14 cellular contexts compared by ENCODE assay signal in the genomic region with DNA sequence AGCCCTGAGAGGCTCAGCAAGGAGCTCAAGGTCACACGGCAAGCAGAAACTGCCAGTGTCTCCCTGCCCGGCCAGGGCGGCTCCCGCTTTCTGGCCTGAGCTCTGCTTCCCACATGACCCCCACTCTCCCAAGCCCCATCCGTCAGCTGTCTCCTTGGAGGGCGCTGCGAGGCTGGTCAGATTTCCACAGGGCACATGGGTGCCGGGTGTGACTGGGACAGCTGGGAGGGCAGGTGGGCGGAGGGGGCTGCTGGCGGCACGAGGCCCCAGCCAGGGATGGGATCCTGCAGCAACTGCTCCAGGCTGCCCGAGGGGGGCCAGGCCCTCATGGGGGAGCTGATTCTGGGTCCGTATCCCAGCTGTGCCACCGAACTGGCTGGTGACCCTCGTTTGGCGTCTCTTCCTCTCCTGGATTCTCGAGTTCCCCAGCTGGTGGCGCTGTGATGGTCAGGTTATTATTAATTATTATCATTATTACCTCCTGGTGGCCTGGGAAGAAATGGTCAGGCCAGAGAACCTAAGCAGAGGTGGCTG. TPM values are rescaled to one million over a fixed set of nuclear protein-coding genes. Genes with fewer than 3 reads are reported as not detected.
DNase-seq lines count a peak whose midpoint lies in the region; ATAC-seq and TF ChIP-seq lines count a peak whose summit lies in the region.
"Had no signal": no experiment of that assay in that cellular context is flagged by ENCODE, and none has a peak within 500 bp of the region (broad histone marks: within the 10 kb centered on the region; RNA-seq: fewer than 3 reads in every experiment).

No MANE protein-coding gene starts in this region.

- no peak overlapping the region for H2AFZ ChIP-seq in PC-3 (ENCODE audit: low read length)

- H3K9me3 Mint-ChIP-seq in activated T-helper 2 cell treated with anti-CD3 and anti-CD28 coated beads, Interferon-gamma antibody, Interleukin-2, Interleukin-4, amounts not matched to agents 10 μg/mL and 5 μg/mL and 100 μg/mL, durations not matched to agents 14 hours and 24 hours and 36 hours = no peaks in the 10 kb centered on the region
- H3K9me3 Mint-ChIP-seq: effector memory CD8-positive, alpha-beta T cell had no signal

- BruUV-seq in PC-3 (replicated peaks; lab: Mats Ljungman, UMichigan) = no TSS peak

- TF ChIP-seq POLR2A in tibial nerve (IDR thresholded peaks at IDR 0.05) = no peak

- H3K4me1 ChIP-seq in PC-3 (ENCODE audit: insufficient read depth, low read length) (peaks cover 2% of the 10 kb centered on the region), skeletal muscle tissue (ENCODE audit: control insufficient read depth in 3 of 3, insufficient read depth in 3 of 3, low read length in 3 of 3) (peaks cover 16 to 26% (median 24%) of the 10 kb centered on the region in 3 donors), tibial nerve (peaks cover 0 to 18% (median 2%) of the 10 kb centered on the region in 4 donors)
- H3K4me1 ChIP-seq: HAP-1, right lobe of liver had no signal

- TF ChIP-seq CTCF in PC-3 (conservative IDR thresholded peaks at IDR 0.05; ENCODE audit: low read depth, low read length) = peak; percentile 54
- TF ChIP-seq CTCF in fibroblast of mammary gland (conservative IDR thresholded peaks at IDR 0.05; ENCODE audit: control insufficient read depth, insufficient read depth, low read depth, low read length) = peak; percentile 35
- TF ChIP-seq CTCF in tibial nerve (IDR thresholded peaks at IDR 0.05) = peak in 2 of 5 experiments; percentile 13 to 28

- H3K27me3 ChIP-seq in PC-3 (ENCODE audit: low read length) = no peaks in the 10 kb centered on the region
- no peaks in the 10 kb centered on the region for H3K27me3 ChIP-seq in skeletal muscle tissue (ENCODE audit: control insufficient read depth in 3 of 3, insufficient read depth in 3 of 3, low read length in 3 of 3)
- no peaks in the 10 kb centered on the region for H3K27me3 ChIP-seq in tibial nerve
- H3K27me3 ChIP-seq: right lobe of liver had no signal

- H4K20me1 ChIP-seq in PC-3 (ENCODE audit: low read length) = no peaks in the 10 kb centered on the region

- H3K36me3 ChIP-seq in PC-3 (ENCODE audit: low read depth, low read length) (no peaks in the 10 kb centered on the region), skeletal muscle tissue (ENCODE audit: control insufficient read depth in 3 of 3, insufficient read depth in 3 of 3, low read length in 3 of 3) (no peaks in the 10 kb centered on the region), tibial nerve (no peaks in the 10 kb centered on the region)
- H3K36me3 ChIP-seq: HAP-1, right lobe of liver had no signal

- H3K4me3 ChIP-seq in PC-3 (ENCODE audit: low read length) (no peak overlapping the region), fibroblast of mammary gland (ENCODE audit: control insufficient read depth, low read depth, low read length) (no peak overlapping the region), skeletal muscle tissue (ENCODE audit: low read length in 3 of 3) (peak overlapping the region in 1 of 3 donors; percentile 29), tibial nerve (no peak overlapping the region)
- H3K4me3 ChIP-seq: HAP-1, right lobe of liver had no signal

- H3K4me1 Mint-ChIP-seq in activated T-helper 2 cell treated with anti-CD3 and anti-CD28 coated beads, Interferon-gamma antibody, Interleukin-2, Interleukin-4, amounts not matched to agents 10 μg/mL and 5 μg/mL and 100 μg/mL, durations not matched to agents 14 hours and 24 hours and 36 hours (ENCODE audit: low read depth) = no peaks in the 10 kb centered on the region

- H3K9me3 ChIP-seq in PC-3 (ENCODE audit: low read length) (no peaks in the 10 kb centered on the region), skeletal muscle tissue (ENCODE audit: control insufficient read depth in 3 of 3, low read length in 3 of 3) (no peaks in the 10 kb centered on the region), tibial nerve (no peaks in the 10 kb centered on the region)
- H3K9me3 ChIP-seq: HAP-1, right lobe of liver had no signal

- no peaks in the 10 kb centered on the region for H3K36me3 Mint-ChIP-seq in activated T-helper 2 cell treated with anti-CD3 and anti-CD28 coated beads, Interferon-gamma antibody, Interleukin-2, Interleukin-4, amounts not matched to agents 10 μg/mL and 5 μg/mL and 100 μg/mL, durations not matched to agents 14 hours and 24 hours and 36 hours (ENCODE audit: low read depth)

- H3K9ac ChIP-seq in PC-3 (ENCODE audit: low read length) (no peak overlapping the region), skeletal muscle tissue (ENCODE audit: low read depth in 1 of 3, low read length in 3 of 3) (peak overlapping the region in 1 of 3 donors; percentile 69)

- no peaks in the 10 kb centered on the region for H3K79me2 ChIP-seq in PC-3 (ENCODE audit: low read length)

- peaks cover 9% of the 10 kb centered on the region for H3K27me3 Mint-ChIP-seq in activated T-helper 2 cell treated with anti-CD3 and anti-CD28 coated beads, Interferon-gamma antibody, Interleukin-2, Interleukin-4, amounts not matched to agents 10 μg/mL and 5 μg/mL and 100 μg/mL, durations not matched to agents 14 hours and 24 hours and 36 hours (ENCODE audit: low read depth)

- intact Hi-C loops in PC-3 (cut with micrococcal nuclease) = no loop called here
- intact Hi-C loops in activated T-helper 2 cell treated with anti-CD3 and anti-CD28 coated beads, Interferon-gamma antibody, Interleukin-2, Interleukin-4, amounts not matched to agents 10 μg/mL and 5 μg/mL and 100 μg/mL, durations not matched to agents 14 hours and 24 hours and 36 hours (cut with micrococcal nuclease) = no loop called here

- H3K4me3 Mint-ChIP-seq in activated T-helper 2 cell treated with anti-CD3 and anti-CD28 coated beads, Interferon-gamma antibody, Interleukin-2, Interleukin-4, amounts not matched to agents 10 μg/mL and 5 μg/mL and 100 μg/mL, durations not matched to agents 14 hours and 24 hours and 36 hours (ENCODE audit: low read depth) = no peak overlapping the region
- H3K4me3 Mint-ChIP-seq: effector memory CD8-positive, alpha-beta T cell had no signal

- POLR2A ChIA-PET in PC-3 (lab: Charles Lee; ENCODE audit: unreplicated experiment) = no interaction called here

- DNase-seq in NCI-H1092 treated with DMSO at 0.1 percent for 48 hours (lab: John Stamatoyannopoulos, UW) = peak; percentile 31
- no peak for DNase-seq in NCI-H1092 (lab: John Stamatoyannopoulos, UW)
- no peak for DNase-seq in PC-3
- DNase-seq in fibroblast of mammary gland (ENCODE audit: low read depth) = no peak
- no peak for DNase-seq in DMS114 treated with DMSO at 0.1 percent for 48 hours (lab: John Stamatoyannopoulos, UW; ENCODE audit: unreplicated experiment)
- DNase-seq in tibial nerve (ENCODE audit: low spot score in 2 of 2) = no peak
- no peak for DNase-seq in activated T-helper 2 cell treated with anti-CD3 and anti-CD28 coated beads, Interferon-gamma antibody, Interleukin-2, Interleukin-4, amounts not matched to agents 10 μg/mL and 5 μg/mL and 100 μg/mL, durations not matched to agents 14 hours and 24 hours and 36 hours (ENCODE audit: low spot score)
- DNase-seq: activated naive CD4-positive, alpha-beta T cell; effector memory CD8-positive, alpha-beta T cell; right lobe of liver had no signal

- no peak overlapping the region for H3K27ac Mint-ChIP-seq in activated T-helper 2 cell treated with anti-CD3 and anti-CD28 coated beads, Interferon-gamma antibody, Interleukin-2, Interleukin-4, amounts not matched to agents 10 μg/mL and 5 μg/mL and 100 μg/mL, durations not matched to agents 14 hours and 24 hours and 36 hours
- H3K27ac Mint-ChIP-seq: effector memory CD8-positive, alpha-beta T cell had no signal

- 69 to 70% methylated on average over 13 to 18 of the region's 18 CpGs for WGBS in tibial nerve, 2 donors

- no peaks in the 10 kb centered on the region for H3K9me2 ChIP-seq in PC-3 (replicated peaks; ENCODE audit: low read length)

- no peak overlapping the region for H3K4me2 ChIP-seq in PC-3 (ENCODE audit: low read length)

- CTCF ChIA-PET in PC-3 (lab: Charles Lee) = interaction anchor here (0.9 kb wide), 1 partner anchor 61 kb away, joined by 3 read pairs; no protein-coding TSS in a partner anchor

- H3K27ac ChIP-seq in PC-3 (ENCODE audit: low read length) (no peak overlapping the region), skeletal muscle tissue (ENCODE audit: low read depth, low read length) (peak overlapping the region; percentile 49), tibial nerve (peak overlapping the region in 2 of 4 donors; percentile 2 to 54)
- H3K27ac ChIP-seq: right lobe of liver had no signal

- TF ChIP-seq EP300 in tibial nerve (IDR thresholded peaks at IDR 0.05) = no peak

- no peak for ATAC-seq in PC-3
- ATAC-seq: activated CD4-positive, CD25-positive, alpha-beta regulatory T cell treated with anti-CD3 and anti-CD28 coated beads, Interleukin-2, amount 50 U/mL, for 24 hours; effector memory CD8-positive, alpha-beta T cell had no signal

- no peaks in the 10 kb centered on the region for H3F3A ChIP-seq in PC-3 (ENCODE audit: low read length, unreplicated experiment)

RNA-seq across cellular contexts. Expression of a gene that starts 12.9 kb away (rescaled TPM):
- total RNA-seq in PC-3 (2014; rRNA removed) (not detected in 2 replicates), skeletal muscle tissue (not detected), tibial nerve (under 1 TPM in 1 of 4 donors, not detected in 3; 0.39 TPM)
- not detected in 2 replicates for total RNA-seq in activated T-helper 2 cell treated with anti-CD3 and anti-CD28 coated beads, Interferon-gamma antibody, Interleukin-2, Interleukin-4, amounts not matched to agents 10 μg/mL and 5 μg/mL and 100 μg/mL, durations not matched to agents 14 hours and 24 hours and 36 hours
- total RNA-seq: left lobe of liver, right lobe of liver had no signal

RNA-seq across cellular contexts. Expression of a gene that starts 21.4 kb away (rescaled TPM):
- total RNA-seq in PC-3 (2014; rRNA removed) (1,981 and 2,242 TPM in 2 replicates), skeletal muscle tissue (2,732 TPM), tibial nerve (1,000 to 10,000 TPM; 1,854 to 2,171 (median 1,912) TPM)
- 1,671 and 1,735 TPM in 2 replicates for total RNA-seq in activated T-helper 2 cell treated with anti-CD3 and anti-CD28 coated beads, Interferon-gamma antibody, Interleukin-2, Interleukin-4, amounts not matched to agents 10 μg/mL and 5 μg/mL and 100 μg/mL, durations not matched to agents 14 hours and 24 hours and 36 hours

RNA-seq across cellular contexts. Expression of a gene that starts 21.6 kb away (rescaled TPM):
- total RNA-seq in PC-3 (2014; rRNA removed) (54.5 and 63.0 TPM in 2 replicates), skeletal muscle tissue (7.3 TPM), tibial nerve (10 to 100 TPM; 21.6 to 25.3 (median 24.2) TPM)
- 76.4 and 76.7 TPM in 2 replicates for total RNA-seq in activated T-helper 2 cell treated with anti-CD3 and anti-CD28 coated beads, Interferon-gamma antibody, Interleukin-2, Interleukin-4, amounts not matched to agents 10 μg/mL and 5 μg/mL and 100 μg/mL, durations not matched to agents 14 hours and 24 hours and 36 hours
